27 cellular contexts compared by ENCODE assay signal in genomic region chr11:115579181-115579825, GRCh38.
"Had no signal": no experiment of that assay in that cellular context is flagged by ENCODE, and none has a peak within 500 bp of the region (broad histone marks: within the 10 kb centered on the region; RNA-seq: fewer than 3 reads in every experiment).

No MANE protein-coding gene starts in this region.

- H3K9me3 ChIP-seq: mucosa of descending colon, transverse colon, vagina had no signal

- H3K27ac Mint-ChIP-seq: activated CD4-positive, alpha-beta T cell treated with anti-CD3 and anti-CD28 coated beads, Interleukin-2, amount 10 ng/mL, durations not matched to agents 7 days and 5 days; activated CD8-positive, alpha-beta T cell treated with anti-CD3 and anti-CD28 coated beads, Interleukin-2, amount 10 ng/mL, durations not matched to agents 7 days and 5 days; activated naive CD4-positive, alpha-beta T cell treated with anti-CD3 and anti-CD28 coated beads, Interleukin-2, amount 50 U/mL, for 24 hours; activated T-helper 1 cell treated with anti-CD3 and anti-CD28 coated beads, Interleukin-12 subunit alpha, Interleukin-12 subunit beta, Interleukin-2, Interleukin-4 antibody, amounts not matched to agents 30 ng/mL and 10 ng/mL and 1 ng/mL, durations not matched to agents 14 hours and 24 hours and 36 hours; stimulated activated memory B cell treated with anti-CD40 and anti-IgM and Interleukin-4, amounts not matched to agents 10 μg/mL and 1 μg/mL and 100 μg/mL, for 72 hours had no signal

- H3K4me1 ChIP-seq: vagina had no signal

- DNase-seq: activated CD4-positive, alpha-beta T cell treated with anti-CD3 and anti-CD28 coated beads, Interleukin-2, amount 10 ng/mL, durations not matched to agents 7 days and 5 days; activated CD4-positive, CD25-positive, alpha-beta regulatory T cell treated with anti-CD3 and anti-CD28 coated beads, Interleukin-2, amount 50 U/mL, for 72 hours; activated CD8-positive, alpha-beta T cell treated with anti-CD3 and anti-CD28 coated beads, Interleukin-2, amount 10 ng/mL, durations not matched to agents 7 days and 5 days; activated gamma-delta T cell treated with Interleukin-2 at 50 U/mL for 16 hours; anterior cingulate cortex; caudate nucleus; dermis blood vessel endothelial cell; effector CD8-positive, alpha-beta T cell; hypothalamus; left colon; mesendoderm; mucosa of descending colon; occipital lobe; small intestine; stimulated activated CD4-positive, alpha-beta T cell treated with anti-CD3 and anti-CD28 coated beads, Interleukin-2, amount 100 ng/mL, for 24 hours; T-helper 2 cell; transverse colon; WERI-Rb-1 had no signal

- H3K36me3 ChIP-seq: transverse colon, vagina, WERI-Rb-1 had no signal

- H3K36me3 Mint-ChIP-seq: activated naive CD4-positive, alpha-beta T cell treated with anti-CD3 and anti-CD28 coated beads, Interleukin-2, amount 50 U/mL, for 24 hours; brain; stimulated activated memory B cell treated with anti-CD40 and anti-IgM and Interleukin-4, amounts not matched to agents 10 μg/mL and 1 μg/mL and 100 μg/mL, for 72 hours had no signal

- H3K9me3 Mint-ChIP-seq: activated naive CD4-positive, alpha-beta T cell treated with anti-CD3 and anti-CD28 coated beads, Interleukin-2, amount 50 U/mL, for 24 hours; activated T-helper 1 cell treated with anti-CD3 and anti-CD28 coated beads, Interleukin-12 subunit alpha, Interleukin-12 subunit beta, Interleukin-2, Interleukin-4 antibody, amounts not matched to agents 30 ng/mL and 10 ng/mL and 1 ng/mL, durations not matched to agents 14 hours and 24 hours and 36 hours; stimulated activated memory B cell treated with anti-CD40 and anti-IgM and Interleukin-4, amounts not matched to agents 10 μg/mL and 1 μg/mL and 100 μg/mL, for 72 hours had no signal

- H3K4me3 ChIP-seq: mucosa of descending colon, transverse colon, vagina had no signal

- H3K4me3 Mint-ChIP-seq: activated CD4-positive, alpha-beta T cell treated with anti-CD3 and anti-CD28 coated beads, Interleukin-2, amount 10 ng/mL, durations not matched to agents 7 days and 5 days; activated CD8-positive, alpha-beta T cell treated with anti-CD3 and anti-CD28 coated beads, Interleukin-2, amount 10 ng/mL, durations not matched to agents 7 days and 5 days; activated naive CD4-positive, alpha-beta T cell treated with anti-CD3 and anti-CD28 coated beads, Interleukin-2, amount 50 U/mL, for 24 hours; activated T-helper 1 cell treated with anti-CD3 and anti-CD28 coated beads, Interleukin-12 subunit alpha, Interleukin-12 subunit beta, Interleukin-2, Interleukin-4 antibody, amounts not matched to agents 30 ng/mL and 10 ng/mL and 1 ng/mL, durations not matched to agents 14 hours and 24 hours and 36 hours; brain; stimulated activated memory B cell treated with anti-CD40 and anti-IgM and Interleukin-4, amounts not matched to agents 10 μg/mL and 1 μg/mL and 100 μg/mL, for 72 hours had no signal

- H3K27me3 ChIP-seq: transverse colon, vagina had no signal

- H3K27me3 Mint-ChIP-seq: activated CD4-positive, alpha-beta T cell treated with anti-CD3 and anti-CD28 coated beads, Interleukin-2, amount 10 ng/mL, durations not matched to agents 7 days and 5 days; activated naive CD4-positive, alpha-beta T cell treated with anti-CD3 and anti-CD28 coated beads, Interleukin-2, amount 50 U/mL, for 24 hours had no signal

- H3K27ac ChIP-seq: transverse colon, vagina, WERI-Rb-1 had no signal

- H3K4me1 Mint-ChIP-seq: activated CD4-positive, alpha-beta T cell treated with anti-CD3 and anti-CD28 coated beads, Interleukin-2, amount 10 ng/mL, durations not matched to agents 7 days and 5 days; activated naive CD4-positive, alpha-beta T cell treated with anti-CD3 and anti-CD28 coated beads, Interleukin-2, amount 50 U/mL, for 24 hours; stimulated activated memory B cell treated with anti-CD40 and anti-IgM and Interleukin-4, amounts not matched to agents 10 μg/mL and 1 μg/mL and 100 μg/mL, for 72 hours had no signal

- ATAC-seq: activated CD8-positive, alpha-beta T cell treated with anti-CD3 and anti-CD28 coated beads, Interleukin-2, amount 10 ng/mL, durations not matched to agents 7 days and 5 days; esophagus mucosa; left colon; mucosa of descending colon; sciatic nerve; stimulated activated memory B cell treated with anti-CD40 and anti-IgM and Interleukin-4, amounts not matched to agents 10 μg/mL and 1 μg/mL and 100 μg/mL, for 72 hours had no signal

- FAIRE-seq: frontal cortex, islet of Langerhans, small intestine had no signal
